ENCODE assay signal across 8 cellular contexts in the genomic region with DNA sequence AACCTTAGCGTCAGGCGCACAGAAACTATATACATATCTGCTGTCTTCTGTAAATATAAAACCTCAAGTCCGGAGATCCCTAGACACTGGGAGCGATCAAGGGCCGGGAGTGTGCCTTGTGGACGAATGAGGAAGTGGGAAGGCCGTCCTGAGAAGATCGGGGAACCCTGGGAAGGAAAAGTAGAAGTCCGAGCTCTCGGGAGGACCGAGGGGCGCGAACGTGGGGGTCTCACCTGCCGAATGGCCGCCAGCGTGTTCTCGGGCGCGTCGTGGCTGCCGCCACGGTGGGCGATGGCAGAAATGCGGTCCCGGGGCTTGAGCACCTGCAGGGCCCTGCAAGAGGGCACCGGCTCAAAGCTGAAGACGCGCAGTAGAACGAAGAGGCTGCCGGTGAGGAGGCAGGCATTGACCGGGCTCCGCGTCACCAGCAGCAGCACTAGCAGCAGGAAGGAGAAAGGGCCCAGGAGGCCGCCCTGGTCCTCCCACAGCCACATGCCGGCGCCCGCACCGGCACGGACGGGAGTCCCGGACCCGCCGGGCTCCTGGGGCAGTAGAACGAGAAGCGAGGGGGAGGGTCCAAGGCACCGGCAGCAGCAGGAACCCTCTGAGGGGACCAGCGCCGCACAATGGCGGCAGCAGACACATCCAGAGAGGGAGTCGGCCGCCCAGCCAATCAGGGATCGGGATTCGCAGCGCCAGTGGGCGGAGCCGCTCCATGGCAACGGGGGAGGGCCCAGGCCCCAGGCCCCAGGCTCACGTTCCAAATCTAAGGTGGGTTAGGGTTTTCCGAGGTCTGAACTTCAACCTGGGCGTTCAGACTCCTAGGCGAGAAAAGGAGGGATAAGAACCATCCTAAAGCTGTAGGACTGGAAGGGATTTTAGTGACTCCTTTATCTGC. TPM values are rescaled to one million over a fixed set of nuclear protein-coding genes. Genes with fewer than 3 reads are reported as not detected.
DNase-seq lines count a peak whose midpoint lies in the region; ATAC-seq and TF ChIP-seq lines count a peak whose summit lies in the region.

A gene with protein sequence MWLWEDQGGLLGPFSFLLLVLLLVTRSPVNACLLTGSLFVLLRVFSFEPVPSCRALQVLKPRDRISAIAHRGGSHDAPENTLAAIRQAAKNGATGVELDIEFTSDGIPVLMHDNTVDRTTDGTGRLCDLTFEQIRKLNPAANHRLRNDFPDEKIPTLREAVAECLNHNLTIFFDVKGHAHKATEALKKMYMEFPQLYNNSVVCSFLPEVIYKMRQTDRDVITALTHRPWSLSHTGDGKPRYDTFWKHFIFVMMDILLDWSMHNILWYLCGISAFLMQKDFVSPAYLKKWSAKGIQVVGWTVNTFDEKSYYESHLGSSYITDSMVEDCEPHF (minus strand): TSS at position 628 of the 898 bp plus-strand sequence. CDS start 134 bp downstream, at position 494.

- peak within 1 kb of the TSS; percentile 87 for H3K27ac Mint-ChIP-seq in activated naive CD8-positive, alpha-beta T cell treated with anti-CD3 and anti-CD28 coated beads for 36 hours

- H3K27me3 Mint-ChIP-seq in activated naive CD8-positive, alpha-beta T cell treated with anti-CD3 and anti-CD28 coated beads for 36 hours, result no peaks in the 10 kb centered on the region

- H3K4me1 ChIP-seq in ovary (ENCODE audit: insufficient read depth), result peaks cover 13% of the 10 kb centered on the region
- peaks cover 30 to 36% of the 10 kb centered on the region in 2 donors for H3K4me1 ChIP-seq in thyroid gland

- TF ChIP-seq CTCF in GM12864 (IDR thresholded peaks at IDR 0.05; ENCODE audit: low read depth, low read length, missing control alignments) (peak; percentile 33), ovary (IDR thresholded peaks at IDR 0.05) (peak in 1 of 3 donors; percentile 21), thyroid gland (IDR thresholded peaks at IDR 0.05) (peak in 3 of 6 experiments; percentile 29 to 31 (median 30))

- H3K9me3 Mint-ChIP-seq in activated naive CD8-positive, alpha-beta T cell treated with anti-CD3 and anti-CD28 coated beads for 36 hours, result no peaks in the 10 kb centered on the region

- peak within 1 kb of the TSS; percentile 93 for H3K4me3 Mint-ChIP-seq in activated naive CD8-positive, alpha-beta T cell treated with anti-CD3 and anti-CD28 coated beads for 36 hours

- H3K36me3 ChIP-seq in ovary (no peaks in the 10 kb centered on the region), thyroid gland (peaks cover 0 to under 1% of the 10 kb centered on the region in 2 donors)

- peak; percentile 62 for DNase-seq in GM12864 (ENCODE audit: low read depth)
- DNase-seq in NCI-H1092 (lab: John Stamatoyannopoulos, UW), result peak; percentile 92
- DNase-seq in SKM-1 treated with dmso at 0.1 percent for 144 hours (lab: John Stamatoyannopoulos, UW; ENCODE audit: unreplicated experiment), result peak; percentile 78
- peak; percentile 93 for DNase-seq in activated naive CD8-positive, alpha-beta T cell treated with anti-CD3 and anti-CD28 coated beads for 36 hours
- DNase-seq in head of caudate nucleus, result peak; percentile 98 to 100 (median 99)
- DNase-seq in ovary, result peak; percentile 95 to 97 (median 96)
- DNase-seq in thyroid gland, result peak; percentile 96 to 97

- peaks cover 23% of the 10 kb centered on the region for H3K36me3 Mint-ChIP-seq in activated naive CD8-positive, alpha-beta T cell treated with anti-CD3 and anti-CD28 coated beads for 36 hours

- no peaks in the 10 kb centered on the region for H3K27me3 ChIP-seq in ovary
- H3K27me3 ChIP-seq in thyroid gland, result no peaks in the 10 kb centered on the region

- H3K9me3 ChIP-seq in ovary, result no peaks in the 10 kb centered on the region
- H3K9me3 ChIP-seq in thyroid gland, result no peaks in the 10 kb centered on the region

- TF ChIP-seq POLR2A in ovary (IDR thresholded peaks at IDR 0.05), result peak; percentile 77
- peak in 1 of 2 donors; percentile 96 for TF ChIP-seq POLR2A in thyroid gland (IDR thresholded peaks at IDR 0.05)

- peak within 1 kb of the TSS; percentile 16 to 78 for H3K27ac ChIP-seq in ovary
- peak within 1 kb of the TSS; percentile 64 to 82 (median 80) for H3K27ac ChIP-seq in thyroid gland

- H3K4me3 ChIP-seq in GM12864 (ENCODE audit: low read depth, low read length) (peak within 1 kb of the TSS; percentile 91), ovary (peak within 1 kb of the TSS; percentile 78), thyroid gland (replicated peaks in 1 of 3) (peak within 1 kb of the TSS; percentile 52 to 92 (median 92))

- no peak for TF ChIP-seq EP300 in ovary (IDR thresholded peaks at IDR 0.05)

- ATAC-seq in HG02610 (IDR thresholded peaks at IDR 0.05; ENCODE audit: unreplicated experiment), result peak; percentile 78

- WGBS in ovary, 3 donors, result 0 to 1% (median 0%) methylated on average over 51 to 62 of the region's 62 CpGs
- 1% methylated on average over 49 to 51 of the region's 62 CpGs for whole genome bisulfite sequencing in thyroid gland, 2 donors

- intact Hi-C loops in head of caudate nucleus (cut with DNase I) (loop anchor here (2.0 to 10.0 kb wide), 2 partner anchors 33 to 717 kb away; partner anchors contain the start of genes ARL6IP1 and VPS35L), ovary (cut with DNase I) (no loop called here), thyroid gland (cut with DNase I) (loop anchor here (5.0 kb wide), 1 partner anchor 36 kb away; the partner anchor contains the start of gene VPS35L)

- peaks cover 38% of the 10 kb centered on the region for H3K4me1 Mint-ChIP-seq in activated naive CD8-positive, alpha-beta T cell treated with anti-CD3 and anti-CD28 coated beads for 36 hours

RNA-seq across cellular contexts. Expression of the gene that starts here (rescaled TPM):
- total RNA-seq in activated naive CD8-positive, alpha-beta T cell treated with anti-CD3 and anti-CD28 coated beads for 36 hours, result 10 to 100 TPM; 24.0 to 24.3 TPM
- 10 to 100 TPM; 18.1 to 35.3 (median 28.7) TPM for total RNA-seq in ovary
- 10 to 100 TPM; 24.9 to 83.8 TPM for polyA plus RNA-seq in ovary
- total RNA-seq in thyroid gland, result 10 to 100 TPM; 57.3 to 80.9 (median 68.8) TPM

Comparison
In these comparisons a context has a peak if more than half of its experiments do, and no peak if none do; other contexts are left out.
1. Peak in every context shown above with its lines: DNase-seq, ATAC-seq, H3K4me3 ChIP-seq and H3K27ac ChIP-seq.
2. intact Hi-C loops: an anchor here in head of caudate nucleus (2.0 to 10.0 kb wide) and thyroid gland (5.0 kb wide); none called in ovary.